In genomic region chrX:148380614-148381561, GRCh38 we compare ENCODE assay signal across 1 cellular context.
TF ChIP-seq lines count a peak whose summit lies in the region.

No MANE protein-coding gene starts in this region.

TF ChIP-seq in GM12878, 131 proteins besides CTCF, POLR2A, EP300 and RAD21 (continued from another document and continues in another):
- TF ChIP-seq CUX1 (IDR thresholded peaks at IDR 0.05; ENCODE audit: insufficient replicate concordance, low read depth, low read length), result no peak
- TF ChIP-seq KDM1A (IDR thresholded peaks at IDR 0.05; ENCODE audit: borderline replicate concordance), result no peak
- TF ChIP-seq ZBTB4 (CRISPR knock-in tag; IDR thresholded peaks at IDR 0.05), result no peak
- TF ChIP-seq BHLHE40 (IDR thresholded peaks at IDR 0.05; ENCODE audit: borderline replicate concordance in 1 of 2, low read depth in 2 of 2, low read length in 1 of 2), result peak; percentile 20 to 54; a peak in 1 of 4 replicates
- TF ChIP-seq TCF7 (IDR thresholded peaks at IDR 0.05; ENCODE audit: borderline replicate concordance), result no peak
- TF ChIP-seq TBL1XR1 (IDR thresholded peaks at IDR 0.05; ENCODE audit: low read depth, low read length), result no peak
- peak; percentile 73 for TF ChIP-seq SKIL (IDR thresholded peaks at IDR 0.05; ENCODE audit: low read depth, poor library complexity, severe bottlenecking)
- no peak for TF ChIP-seq YY1 (IDR thresholded peaks at IDR 0.05; ENCODE audit: low read depth, low read length)
- TF ChIP-seq KLF5 (IDR thresholded peaks at IDR 0.05; ENCODE audit: partially characterized antibody), result no peak
- 0 out of 2 replicates have a peak, but pooled peaks have one; percentile 27 for TF ChIP-seq MXI1 (IDR thresholded peaks at IDR 0.05; ENCODE audit: low read depth, low read length)
- TF ChIP-seq DPF2 (IDR thresholded peaks at IDR 0.05), result peak; percentile 40
- TF ChIP-seq MYC (IDR thresholded peaks at IDR 0.05; ENCODE audit: insufficient read depth, insufficient read length, insufficient replicate concordance, low read length, severe bottlenecking), result no peak
- TF ChIP-seq NFIC (IDR thresholded peaks at IDR 0.05; ENCODE audit: low read depth, low read length), result peak; percentile 22; the same call in 1 of the 2 replicates
- no peak for TF ChIP-seq BCL3 (IDR thresholded peaks at IDR 0.05; ENCODE audit: borderline replicate concordance, insufficient read depth, low read depth, low read length, poor library complexity, severe bottlenecking)
- TF ChIP-seq ZBTB40 (IDR thresholded peaks at IDR 0.05; ENCODE audit: borderline replicate concordance), result 0 out of 2 replicates have a peak, but pooled peaks have one; percentile 15
- peak; percentile 17; the same call in 1 of the 2 replicates for TF ChIP-seq SPI1 (IDR thresholded peaks at IDR 0.05; ENCODE audit: borderline replicate concordance, insufficient read depth, low read depth, low read length)
- peak; percentile 43; the same call in 1 of the 2 replicates for TF ChIP-seq IKZF1 (conservative IDR thresholded peaks at IDR 0.05)
- TF ChIP-seq ZNF217 (IDR thresholded peaks at IDR 0.05), result no peak
- 0 out of 2 replicates have a peak, but pooled peaks have one; percentile 33 for TF ChIP-seq PAX5 (IDR thresholded peaks at IDR 0.05; ENCODE audit: borderline replicate concordance, low read depth, low read length)
- TF ChIP-seq HSF1 (IDR thresholded peaks at IDR 0.05; ENCODE audit: low read depth, low read length), result no peak
- no peak for TF ChIP-seq NRF1 (conservative IDR thresholded peaks at IDR 0.05; ENCODE audit: low read depth, low read length)
- peak; percentile 82 for TF ChIP-seq ATF7 (IDR thresholded peaks at IDR 0.05; ENCODE audit: low read depth)
- TF ChIP-seq SMARCA5 (IDR thresholded peaks at IDR 0.05), result peak; percentile 94
- no peak for TF ChIP-seq CREB1 (IDR thresholded peaks at IDR 0.05; ENCODE audit: low read depth)
- peak; percentile 17 for TF ChIP-seq RELA (IDR thresholded peaks at IDR 0.05; ENCODE audit: borderline replicate concordance, partially characterized antibody)
- TF ChIP-seq NR2C2 (IDR thresholded peaks at IDR 0.05; ENCODE audit: borderline replicate concordance, control insufficient read depth, insufficient read length, low read depth), result no peak
- peak; percentile 48; the same call in 1 of the 2 replicates for TF ChIP-seq ATF2 (IDR thresholded peaks at IDR 0.05; ENCODE audit: low read length)
- TF ChIP-seq EGR1 (IDR thresholded peaks at IDR 0.05; ENCODE audit: borderline replicate concordance in 1 of 2, low read depth in 2 of 2, low read length in 2 of 2), result no peak
- no peak for TF ChIP-seq MAX (IDR thresholded peaks at IDR 0.05; ENCODE audit: low read depth, low read length)
- no peak for TF ChIP-seq FOXK2 (IDR thresholded peaks at IDR 0.05)
- no peak for TF ChIP-seq SIN3A (IDR thresholded peaks at IDR 0.05; ENCODE audit: low read depth, low read length)
- TF ChIP-seq BCL11A (IDR thresholded peaks at IDR 0.05; ENCODE audit: low read depth, low read length), result peak; percentile 77; the same call in 1 of the 2 replicates
- no peak for TF ChIP-seq ZNF622 (IDR thresholded peaks at IDR 0.05)
- no peak for TF ChIP-seq YBX1 (IDR thresholded peaks at IDR 0.05)
- TF ChIP-seq RCOR1 (conservative IDR thresholded peaks at IDR 0.05; ENCODE audit: low read depth, low read length), result no peak
- 0 out of 2 replicates have a peak, but pooled peaks have one; percentile 53 for TF ChIP-seq NBN (IDR thresholded peaks at IDR 0.05)
- TF ChIP-seq IRF4 (IDR thresholded peaks at IDR 0.05; ENCODE audit: low read depth, low read length), result no peak
- TF ChIP-seq IRF3 (IDR thresholded peaks at IDR 0.05), result no peak
- TF ChIP-seq STAT1 (conservative IDR thresholded peaks at IDR 0.05), result no peak
- peak; percentile 82 for TF ChIP-seq MEF2A (IDR thresholded peaks at IDR 0.05; ENCODE audit: insufficient read depth, low read depth, low read length)
- TF ChIP-seq ZZZ3 (IDR thresholded peaks at IDR 0.05; ENCODE audit: control insufficient read depth, insufficient read length, low read depth), result no peak
